ENCODE assay signal across 8 cellular contexts in genomic region chr12:98646165-98646764, GRCh38. TPM values are rescaled to one million over a fixed set of nuclear protein-coding genes. Genes with fewer than 3 reads are reported as not detected.
DNase-seq lines count a peak whose midpoint lies in the region; ATAC-seq and TF ChIP-seq lines count a peak whose summit lies in the region.

No MANE protein-coding gene starts in this region.

- peaks cover 11% of the 10 kb centered on the region for H3K36me3 Mint-ChIP-seq in natural killer cell treated with Interleukin-12 subunit alpha and Interleukin-12 subunit beta and Interleukin-15 and Interleukin-18, amount 100 ng/mL, for 72 hours

- no peak overlapping the region for H2AFZ ChIP-seq in OCI-LY1 (ENCODE audit: low read length)

- no peaks in the 10 kb centered on the region for H3K27me3 Mint-ChIP-seq in natural killer cell treated with Interleukin-12 subunit alpha and Interleukin-12 subunit beta and Interleukin-15 and Interleukin-18, amount 100 ng/mL, for 72 hours

- no peaks in the 10 kb centered on the region for H4K20me1 ChIP-seq in OCI-LY1 (ENCODE audit: insufficient read depth, low read length)

- peaks cover 5 to 14% of the 10 kb centered on the region in 2 donors for H3K4me1 Mint-ChIP-seq in natural killer cell treated with Interleukin-12 subunit alpha and Interleukin-12 subunit beta and Interleukin-15 and Interleukin-18, amount 100 ng/mL, for 72 hours (ENCODE audit: low read depth in 2 of 2)

- peak; percentile 30; the same call in 1 of the 2 replicates for TF ChIP-seq CTCF in OCI-LY1 (IDR thresholded peaks at IDR 0.05; ENCODE audit: low read length)

- H3K4me2 ChIP-seq in OCI-LY1 (ENCODE audit: low read length): peak overlapping the region; percentile 79

- peak overlapping the region; percentile 78 for H3K9ac ChIP-seq in OCI-LY1 (ENCODE audit: low read length)

- H3K4me1 ChIP-seq in OCI-LY1 (ENCODE audit: insufficient read depth, low read length, severe bottlenecking): peaks cover 32% of the 10 kb centered on the region
- H3K4me1 ChIP-seq in effector memory CD4-positive, alpha-beta T cell (ENCODE audit: control insufficient read depth, insufficient read depth, low read length, poor library complexity, severe bottlenecking): peaks cover 15% of the 10 kb centered on the region

- H3K4me3 ChIP-seq in OCI-LY1 (ENCODE audit: low read depth, low read length, poor library complexity, severe bottlenecking): peak overlapping the region; percentile 89
- H3K4me3 ChIP-seq in effector memory CD4-positive, alpha-beta T cell (ENCODE audit: insufficient read depth, low read depth, low read length, poor library complexity, severe bottlenecking): peak overlapping the region; percentile 92

- no peak for ATAC-seq in natural killer cell treated with Interleukin-12 subunit alpha and Interleukin-12 subunit beta and Interleukin-15 and Interleukin-18, amount 100 ng/mL, for 72 hours
- no peak for ATAC-seq in GM18520 (IDR thresholded peaks at IDR 0.05; ENCODE audit: unreplicated experiment)

- H3K9me3 Mint-ChIP-seq in natural killer cell treated with Interleukin-12 subunit alpha and Interleukin-12 subunit beta and Interleukin-15 and Interleukin-18, amount 100 ng/mL, for 72 hours: no peaks in the 10 kb centered on the region

- DNase-seq in NCI-H146 (lab: John Stamatoyannopoulos, UW) (peak; percentile 3), NCI-H146 treated with DMSO at 0.1 percent for 48 hours (lab: John Stamatoyannopoulos, UW; ENCODE audit: unreplicated experiment) (no peak), NCI-H345 (lab: John Stamatoyannopoulos, UW) (no peak), inferior parietal cortex (ENCODE audit: extremely low spot score) (no peak)
- DNase-seq in effector memory CD4-positive, alpha-beta T cell: no peak
- no peak for DNase-seq in natural killer cell treated with Interleukin-12 subunit alpha and Interleukin-12 subunit beta and Interleukin-15 and Interleukin-18, amount 100 ng/mL, for 72 hours (ENCODE audit: low spot score)

- H3K36me3 ChIP-seq in OCI-LY1 (ENCODE audit: insufficient read depth, low read length): peaks cover 28% of the 10 kb centered on the region
- H3K36me3 ChIP-seq in effector memory CD4-positive, alpha-beta T cell (ENCODE audit: control insufficient read depth, insufficient read depth, low read length): peaks cover 18% of the 10 kb centered on the region

- H3K4me3 Mint-ChIP-seq in natural killer cell treated with Interleukin-12 subunit alpha and Interleukin-12 subunit beta and Interleukin-15 and Interleukin-18, amount 100 ng/mL, for 72 hours: peak overlapping the region; percentile 82

- H3K27ac ChIP-seq in OCI-LY1 (ENCODE audit: low read depth, low read length, poor library complexity, severe bottlenecking): peak overlapping the region; percentile 52
- H3K27ac ChIP-seq in effector memory CD4-positive, alpha-beta T cell (ENCODE audit: insufficient read depth, low read length, poor library complexity, severe bottlenecking): peak overlapping the region; percentile 68

- no peaks in the 10 kb centered on the region for H3K9me3 ChIP-seq in OCI-LY1 (ENCODE audit: low read length)
- no peaks in the 10 kb centered on the region for H3K9me3 ChIP-seq in effector memory CD4-positive, alpha-beta T cell (ENCODE audit: control insufficient read depth, low read length)

- no peaks in the 10 kb centered on the region for H3K9me2 ChIP-seq in OCI-LY1 (ENCODE audit: low read depth, low read length)

- H3K27me3 ChIP-seq in OCI-LY1 (ENCODE audit: insufficient read depth, low read length): no peaks in the 10 kb centered on the region
- no peaks in the 10 kb centered on the region for H3K27me3 ChIP-seq in effector memory CD4-positive, alpha-beta T cell (replicated peaks; ENCODE audit: control insufficient read depth, insufficient read depth, low read length, poor library complexity, severe bottlenecking)

- no peaks in the 10 kb centered on the region for H3F3A ChIP-seq in OCI-LY1 (ENCODE audit: insufficient read depth, low read length)

- H3K79me2 ChIP-seq in OCI-LY1 (ENCODE audit: insufficient read depth, low read length): peaks cover 21% of the 10 kb centered on the region

- H3K27ac Mint-ChIP-seq in natural killer cell treated with Interleukin-12 subunit alpha and Interleukin-12 subunit beta and Interleukin-15 and Interleukin-18, amount 100 ng/mL, for 72 hours: peak overlapping the region; percentile 89 to 96

RNA-seq across cellular contexts. Expression of gene APAF1, which starts 1.2 kb away (rescaled TPM):
- 10 to 100 TPM; 25.9 to 33.2 TPM for total RNA-seq in natural killer cell treated with Interleukin-12 subunit alpha and Interleukin-12 subunit beta and Interleukin-15 and Interleukin-18, amount 100 ng/mL, for 72 hours

RNA-seq across cellular contexts. Expression of gene IKBIP, which starts 1.7 kb away (rescaled TPM):
- total RNA-seq in natural killer cell treated with Interleukin-12 subunit alpha and Interleukin-12 subunit beta and Interleukin-15 and Interleukin-18, amount 100 ng/mL, for 72 hours: 10 to 100 TPM; 22.1 to 23.9 TPM

RNA-seq across cellular contexts. Expression of gene SLC25A3, which starts 52.8 kb away (rescaled TPM):
- total RNA-seq in natural killer cell treated with Interleukin-12 subunit alpha and Interleukin-12 subunit beta and Interleukin-15 and Interleukin-18, amount 100 ng/mL, for 72 hours: 100 to 1,000 TPM; 444 to 571 TPM
